1 cellular context compared by ENCODE assay signal in genomic region chr14:55294603-55295002, GRCh38.
TF ChIP-seq lines count a peak whose summit lies in the region.

No MANE protein-coding gene starts in this region.

TF ChIP-seq in GM12878, 131 proteins besides CTCF, POLR2A, EP300 and RAD21:
- TF ChIP-seq ZNF274 (IDR thresholded peaks at IDR 0.05; ENCODE audit: insufficient read depth, insufficient read length) (no peak), ZBTB33 (IDR thresholded peaks at IDR 0.05) (no peak), ELK1 (IDR thresholded peaks at IDR 0.05; ENCODE audit: low read depth, low read length) (no peak), RUNX3 (IDR thresholded peaks at IDR 0.05; ENCODE audit: low read length) (peak; percentile 64), EGR1 (IDR thresholded peaks at IDR 0.05; ENCODE audit: borderline replicate concordance in 1 of 2, low read depth in 2 of 2, low read length in 2 of 2) (no peak)
